In genomic region chr18:10453261-10453884, GRCh38 we compare ENCODE assay signal across 12 cellular contexts. TPM values are rescaled to one million over a fixed set of nuclear protein-coding genes. Genes with fewer than 3 reads are reported as not detected.
DNase-seq lines count a peak whose midpoint lies in the region; ATAC-seq and TF ChIP-seq lines count a peak whose summit lies in the region.
"Had no signal": no experiment of that assay in that cellular context is flagged by ENCODE, and none has a peak within 500 bp of the region (broad histone marks: within the 10 kb centered on the region; RNA-seq: fewer than 3 reads in every experiment).

No MANE protein-coding gene starts in this region.

- intact Hi-C loops in naive thymus-derived CD4-positive, alpha-beta T cell (cut with micrococcal nuclease), result no loop called here

- TF ChIP-seq POLR2A in tibial nerve (IDR thresholded peaks at IDR 0.05), result no peak

- peaks cover 0 to 2% (median 0%) of the 10 kb centered on the region in 11 donors for H3K9me3 Mint-ChIP-seq in naive thymus-derived CD4-positive, alpha-beta T cell
- H3K9me3 Mint-ChIP-seq in activated CD8-positive, alpha-beta T cell treated with anti-CD3 and anti-CD28 coated beads, Interleukin-2, amount 10 ng/mL, durations not matched to agents 7 days and 5 days (ENCODE audit: insufficient read depth), result no peaks in the 10 kb centered on the region

- no peak for TF ChIP-seq CTCF in fibroblast of pulmonary artery (IDR thresholded peaks at IDR 0.05; ENCODE audit: low read length, missing control alignments)
- no peak for TF ChIP-seq CTCF in tibial nerve (IDR thresholded peaks at IDR 0.05)

- H3K9me3 ChIP-seq in naive thymus-derived CD4-positive, alpha-beta T cell (ENCODE audit: control insufficient read depth in 2 of 3, low read length in 3 of 3), result no peaks in the 10 kb centered on the region
- H3K9me3 ChIP-seq in tibial nerve, result no peaks in the 10 kb centered on the region

- H3K27me3 Mint-ChIP-seq in naive thymus-derived CD4-positive, alpha-beta T cell, result peaks cover 56 to 79% (median 64%) of the 10 kb centered on the region in 5 donors
- H3K27me3 Mint-ChIP-seq in activated CD8-positive, alpha-beta T cell treated with anti-CD3 and anti-CD28 coated beads, Interleukin-2, amount 10 ng/mL, durations not matched to agents 7 days and 5 days (ENCODE audit: low read depth), result peaks cover 61% of the 10 kb centered on the region

- peaks cover 0 to 6% (median 4%) of the 10 kb centered on the region in 7 donors for H3K4me1 Mint-ChIP-seq in naive thymus-derived CD4-positive, alpha-beta T cell
- H3K4me1 Mint-ChIP-seq in activated CD8-positive, alpha-beta T cell treated with anti-CD3 and anti-CD28 coated beads, Interleukin-2, amount 10 ng/mL, durations not matched to agents 7 days and 5 days (ENCODE audit: low read depth), result peaks cover 4% of the 10 kb centered on the region

- TF ChIP-seq EP300 in tibial nerve (IDR thresholded peaks at IDR 0.05), result no peak

- 22 to 25% methylated on average over 15 of the region's 15 CpGs for WGBS in tibial nerve, 2 donors

- H3K27ac Mint-ChIP-seq in naive thymus-derived CD4-positive, alpha-beta T cell, result no peak overlapping the region
- H3K27ac Mint-ChIP-seq in activated CD8-positive, alpha-beta T cell treated with anti-CD3 and anti-CD28 coated beads, Interleukin-2, amount 10 ng/mL, durations not matched to agents 7 days and 5 days, result no peak overlapping the region

- DNase-seq in DMS53 (lab: John Stamatoyannopoulos, UW), result peak; percentile 32
- DNase-seq in DMS53 treated with DMSO at 0.1 percent for 48 hours (lab: John Stamatoyannopoulos, UW; ENCODE audit: unreplicated experiment), result no peak
- peak; percentile 26 for DNase-seq in fibroblast of pulmonary artery (ENCODE audit: low read depth)
- no peak for DNase-seq in naive thymus-derived CD4-positive, alpha-beta T cell
- peak in 1 of 2 donors; percentile 43 for DNase-seq in tibial nerve (ENCODE audit: low spot score in 2 of 2)
- DNase-seq in activated CD4-positive, alpha-beta T cell treated with anti-CD3 and anti-CD28 coated beads for 48 hours, result no peak
- no peak for DNase-seq in activated CD8-positive, alpha-beta T cell treated with anti-CD3 and anti-CD28 coated beads, Interleukin-2, amount 10 ng/mL, durations not matched to agents 7 days and 5 days
- DNase-seq: NCI-H2107; stimulated activated naive CD4-positive, alpha-beta T cell treated with Interleukin-2 at 50 U/mL for 16 hours had no signal

- H3K36me3 Mint-ChIP-seq in naive thymus-derived CD4-positive, alpha-beta T cell, result peaks cover 0 to 3% (median 0%) of the 10 kb centered on the region in 5 donors
- H3K36me3 Mint-ChIP-seq in activated CD8-positive, alpha-beta T cell treated with anti-CD3 and anti-CD28 coated beads, Interleukin-2, amount 10 ng/mL, durations not matched to agents 7 days and 5 days (ENCODE audit: low read depth), result no peaks in the 10 kb centered on the region

- H3K4me1 ChIP-seq in naive thymus-derived CD4-positive, alpha-beta T cell (ENCODE audit: control insufficient read depth in 2 of 2, insufficient read depth in 2 of 2, low read length in 2 of 2), result no peaks in the 10 kb centered on the region
- peaks cover 0 to 44% (median 15%) of the 10 kb centered on the region in 4 donors for H3K4me1 ChIP-seq in tibial nerve

- no peak overlapping the region for H3K4me3 ChIP-seq in fibroblast of pulmonary artery (replicated peaks; ENCODE audit: low read depth, low read length)
- no peak overlapping the region for H3K4me3 ChIP-seq in naive thymus-derived CD4-positive, alpha-beta T cell (ENCODE audit: low read length)
- peak overlapping the region; percentile 18 to 80 (median 61) for H3K4me3 ChIP-seq in tibial nerve

- H3K36me3 ChIP-seq in naive thymus-derived CD4-positive, alpha-beta T cell (ENCODE audit: control insufficient read depth in 2 of 3, insufficient read depth in 3 of 3, low read length in 3 of 3), result no peaks in the 10 kb centered on the region
- H3K36me3 ChIP-seq in tibial nerve, result no peaks in the 10 kb centered on the region

- ATAC-seq in naive thymus-derived CD4-positive, alpha-beta T cell, result no peak
- no peak for ATAC-seq in activated CD8-positive, alpha-beta T cell treated with anti-CD3 and anti-CD28 coated beads, Interleukin-2, amount 10 ng/mL, durations not matched to agents 7 days and 5 days
- ATAC-seq in GM18907 (IDR thresholded peaks at IDR 0.05; ENCODE audit: unreplicated experiment), result no peak
- ATAC-seq: SK-N-SH treated with all-trans-retinoic acid at 6 μM for 48 hours had no signal

- no peak overlapping the region for H3K27ac ChIP-seq in naive thymus-derived CD4-positive, alpha-beta T cell (ENCODE audit: low read depth, low read length)
- H3K27ac ChIP-seq in tibial nerve, result peak overlapping the region; percentile 89 to 97 (median 94)
- H3K27ac ChIP-seq: 22Rv1 had no signal

- peak overlapping the region in 6 of 10 donors; percentile 5 to 56 (median 32) for H3K4me3 Mint-ChIP-seq in naive thymus-derived CD4-positive, alpha-beta T cell
- no peak overlapping the region for H3K4me3 Mint-ChIP-seq in activated CD8-positive, alpha-beta T cell treated with anti-CD3 and anti-CD28 coated beads, Interleukin-2, amount 10 ng/mL, durations not matched to agents 7 days and 5 days

- CTCF ChIA-PET in naive thymus-derived CD4-positive, alpha-beta T cell (lab: Charles Lee), result no interaction called here
- CTCF ChIA-PET in activated CD8-positive, alpha-beta T cell treated with anti-CD3 and anti-CD28 coated beads, Interleukin-2, amount 10 ng/mL, durations not matched to agents 7 days and 5 days (lab: Charles Lee), result no interaction called here

- POLR2A ChIA-PET in naive thymus-derived CD4-positive, alpha-beta T cell (lab: Charles Lee), result no interaction called here
- POLR2A ChIA-PET in activated CD8-positive, alpha-beta T cell treated with anti-CD3 and anti-CD28 coated beads, Interleukin-2, amount 10 ng/mL, durations not matched to agents 7 days and 5 days (lab: Charles Lee), result no interaction called here

- H3K27me3 ChIP-seq in naive thymus-derived CD4-positive, alpha-beta T cell (ENCODE audit: control insufficient read depth in 2 of 2, insufficient read depth in 2 of 2, low read length in 2 of 2), result no peaks in the 10 kb centered on the region
- H3K27me3 ChIP-seq in tibial nerve, result no peaks in the 10 kb centered on the region

RNA-seq across cellular contexts. Expression of gene APCDD1, which starts 1.1 kb away (rescaled TPM):
- total RNA-seq in naive thymus-derived CD4-positive, alpha-beta T cell, result under 1 TPM in 2 of 5 experiments, not detected in 3; 0.16 to 0.81 TPM
- not detected for polyA plus RNA-seq in naive thymus-derived CD4-positive, alpha-beta T cell
- 100 to 1,000 TPM in 2 of 4 donors, 10 to 100 TPM in 2; 46.2 to 154 (median 101) TPM for total RNA-seq in tibial nerve
- total RNA-seq in activated CD8-positive, alpha-beta T cell treated with anti-CD3 and anti-CD28 coated beads, Interleukin-2, amount 10 ng/mL, durations not matched to agents 7 days and 5 days, result not detected

Comparison
In these comparisons a context has a peak if more than half of its experiments do, and no peak if none do; other contexts are left out.
1. DNase-seq: peak in DMS53 (single experiment) and fibroblast of pulmonary artery (single experiment); none in DMS53 treated with DMSO at 0.1 percent for 48 hours (single experiment), naive thymus-derived CD4-positive, alpha-beta T cell (0 of 9), activated CD4-positive, alpha-beta T cell treated with anti-CD3 and anti-CD28 coated beads for 48 hours (single experiment) and activated CD8-positive, alpha-beta T cell treated with anti-CD3 and anti-CD28 coated beads, Interleukin-2, amount 10 ng/mL, durations not matched to agents 7 days and 5 days (single experiment).
2. H3K4me3 ChIP-seq: peak in tibial nerve (4 of 4); none in fibroblast of pulmonary artery (single experiment) and naive thymus-derived CD4-positive, alpha-beta T cell (single experiment).
3. RNA of gene APCDD1, which starts 1.1 kb away (total RNA-seq): 46.2 to 154 TPM in tibial nerve; 0.16 to 0.81 TPM in naive thymus-derived CD4-positive, alpha-beta T cell and not detected in activated CD8-positive, alpha-beta T cell treated with anti-CD3 and anti-CD28 coated beads, Interleukin-2, amount 10 ng/mL, durations not matched to agents 7 days and 5 days; every median in the first group is over 10 times any median in the second.